Comparison of ENCODE assay signal across 10 cellular contexts in the genomic region with DNA sequence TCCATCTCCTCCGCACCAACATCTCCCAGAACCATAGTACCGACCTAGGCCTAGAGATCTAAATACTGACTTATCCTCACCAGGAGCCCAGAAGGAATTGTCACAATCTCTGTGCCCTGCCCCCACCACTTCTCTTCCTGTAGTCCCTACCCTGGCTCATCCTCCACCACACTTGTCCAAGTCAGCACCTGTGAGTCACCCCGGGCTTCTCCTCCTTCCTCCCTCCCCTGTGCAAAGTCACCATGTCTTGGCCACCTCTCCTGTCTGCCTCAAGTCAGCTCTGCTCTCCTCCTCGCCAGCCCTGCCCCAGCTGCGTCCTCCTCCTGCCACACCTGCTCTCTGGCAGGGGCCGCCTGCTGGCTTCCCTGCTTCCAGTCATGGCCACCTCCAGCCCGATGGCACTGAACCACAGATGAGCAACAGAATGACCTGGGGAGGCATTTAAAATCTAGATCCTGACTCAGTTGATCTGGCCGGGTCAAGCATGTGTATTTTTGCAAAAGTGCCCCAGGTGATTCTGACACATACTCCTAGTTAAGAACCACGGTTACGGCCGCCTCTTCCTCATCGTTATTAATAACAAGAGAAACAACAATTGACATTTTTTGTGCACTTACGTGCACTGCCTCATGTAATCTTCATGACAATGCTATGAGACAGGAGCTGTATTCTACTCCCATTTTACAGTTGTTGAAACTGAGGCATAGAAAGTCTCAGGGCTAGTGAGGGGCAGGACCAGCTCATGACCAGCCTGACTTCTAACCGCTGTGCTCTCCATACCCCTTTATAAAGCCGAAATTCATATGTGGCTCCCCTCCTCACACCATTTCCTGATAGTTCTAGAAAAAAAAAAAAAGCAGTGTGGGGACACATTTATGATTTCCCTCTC. TPM values are rescaled to one million over a fixed set of nuclear protein-coding genes. Genes with fewer than 3 reads are reported as not detected.
DNase-seq lines count a peak whose midpoint lies in the region; ATAC-seq, FAIRE-seq and TF ChIP-seq lines count a peak whose summit lies in the region.
"Had no signal": no experiment of that assay in that cellular context is flagged by ENCODE, and none has a peak within 500 bp of the region (broad histone marks: within the 10 kb centered on the region; RNA-seq: fewer than 3 reads in every experiment).

No MANE protein-coding gene starts in this region.

- in situ Hi-C loops in transverse colon (cut with MboI; ENCODE audit: low pct_ligation_motif_present in 1 of 4, low pct_unique_long_range_greater_than_20kb in 1 of 4, low sequenced_read_pairs in 3 of 4) = no loop called here

- no peaks in the 10 kb centered on the region for H3K79me2 ChIP-seq in keratinocyte (ENCODE audit: control insufficient read depth, insufficient read depth, low read length)

- H2AFZ ChIP-seq in keratinocyte (ENCODE audit: control insufficient read depth, low read length) = peak overlapping the region; percentile 50

- peak; percentile 39 for ATAC-seq in Right ventricle myocardium inferior
- ATAC-seq in activated CD8-positive, alpha-beta T cell treated with anti-CD3 and anti-CD28 coated beads for 36 hours = peak; percentile 78
- no peak for ATAC-seq in GM18519 (IDR thresholded peaks at IDR 0.05; ENCODE audit: low FRiP score, unreplicated experiment)
- no peak for ATAC-seq in HG03196 (IDR thresholded peaks at IDR 0.05; ENCODE audit: unreplicated experiment)

- H3K4me1 ChIP-seq in left ventricle myocardium inferior (no peaks in the 10 kb centered on the region), keratinocyte (ENCODE audit: control insufficient read depth, extremely low read depth, insufficient read depth, low read length) (peaks cover 29% of the 10 kb centered on the region), transverse colon (peaks cover 0 to 5% (median 0%) of the 10 kb centered on the region in 4 donors)

- H3K4me1 Mint-ChIP-seq in activated CD8-positive, alpha-beta T cell treated with anti-CD3 and anti-CD28 coated beads for 36 hours (ENCODE audit: low read depth) = peaks cover 17% of the 10 kb centered on the region

- TF ChIP-seq CTCF in left ventricle myocardium inferior (IDR thresholded peaks at IDR 0.05; ENCODE audit: borderline replicate concordance) (no peak), keratinocyte (optimal IDR thresholded peaks at IDR 0.05 in 1 of 3, IDR thresholded peaks at IDR 0.05 in 1 of 3, conservative IDR thresholded peaks at IDR 0.05 in 1 of 3; ENCODE audit: extremely low read depth in 1 of 3, insufficient read depth in 2 of 3, low read length in 3 of 3) (peak in 2 of 3 experiments; percentile 10 to 24), transverse colon (IDR thresholded peaks at IDR 0.05) (no peak)
- no peak for TF ChIP-seq CTCF in activated CD8-positive, alpha-beta T cell treated with anti-CD3 and anti-CD28 coated beads for 36 hours (IDR thresholded peaks at IDR 0.05)

- no peaks in the 10 kb centered on the region for H3K27me3 ChIP-seq in left ventricle myocardium inferior (ENCODE audit: low read depth)
- H3K27me3 ChIP-seq in keratinocyte (ENCODE audit: control insufficient read depth, extremely low read depth, insufficient read depth, low read length) = no peaks in the 10 kb centered on the region
- H3K27me3 ChIP-seq in transverse colon = no peaks in the 10 kb centered on the region

- no peaks in the 10 kb centered on the region for H3K9me3 Mint-ChIP-seq in activated CD8-positive, alpha-beta T cell treated with anti-CD3 and anti-CD28 coated beads for 36 hours
- H3K9me3 Mint-ChIP-seq: activated naive CD4-positive, alpha-beta T cell treated with anti-CD3 and anti-CD28 coated beads, Interleukin-2, amount 50 U/mL, for 24 hours had no signal

- POLR2A ChIA-PET in activated CD8-positive, alpha-beta T cell treated with anti-CD3 and anti-CD28 coated beads for 36 hours (lab: Charles Lee) = no interaction called here

- peak overlapping the region; percentile 46 for H3K9ac ChIP-seq in keratinocyte (ENCODE audit: control insufficient read depth, extremely low read depth, insufficient read depth, low read length)

- H3K27ac ChIP-seq in left ventricle myocardium inferior (replicated peaks) = no peak overlapping the region
- peak overlapping the region; percentile 74 for H3K27ac ChIP-seq in keratinocyte (ENCODE audit: control insufficient read depth, insufficient read depth, low read length)
- no peak overlapping the region for H3K27ac ChIP-seq in transverse colon

- peak; percentile 72 for DNase-seq in Right ventricle myocardium inferior (ENCODE audit: missing footprints)
- DNase-seq in left ventricle myocardium inferior = no peak
- peak; percentile 43 for DNase-seq in activated CD8-positive, alpha-beta T cell treated with anti-CD3 and anti-CD28 coated beads for 36 hours
- peak; percentile 87 for DNase-seq in keratinocyte (ENCODE audit: low read depth, low spot score)
- DNase-seq in transverse colon = peak; percentile 40
- no peak for DNase-seq in superior temporal gyrus (ENCODE audit: extremely low spot score)

- H3K9me3 ChIP-seq in left ventricle myocardium inferior (replicated peaks) (no peaks in the 10 kb centered on the region), keratinocyte (ENCODE audit: control insufficient read depth, low read depth, low read length) (no peaks in the 10 kb centered on the region), transverse colon (no peaks in the 10 kb centered on the region)

- dilution Hi-C loops in keratinocyte (cut with MboI; ENCODE audit: extremely low pct_ligation_motif_present, low sequenced_read_pairs) = no loop called here

- peaks cover 6% of the 10 kb centered on the region for H3K36me3 Mint-ChIP-seq in activated CD8-positive, alpha-beta T cell treated with anti-CD3 and anti-CD28 coated beads for 36 hours (ENCODE audit: low read depth)

- WGBS in transverse colon (ENCODE audit: low coverage in 1 of 2), 2 donors = 87 to 91% methylated on average over 10 to 15 of the region's 15 CpGs

- no peak overlapping the region for H3K27ac Mint-ChIP-seq in activated CD8-positive, alpha-beta T cell treated with anti-CD3 and anti-CD28 coated beads for 36 hours
- H3K27ac Mint-ChIP-seq: activated naive CD4-positive, alpha-beta T cell treated with anti-CD3 and anti-CD28 coated beads, Interleukin-2, amount 50 U/mL, for 24 hours had no signal

- no peak for TF ChIP-seq EP300 in transverse colon (IDR thresholded peaks at IDR 0.05; ENCODE audit: low read depth)

- H3K36me3 ChIP-seq in left ventricle myocardium inferior (peaks cover 34% of the 10 kb centered on the region), keratinocyte (ENCODE audit: control insufficient read depth in 2 of 2, extremely low read depth in 1 of 2, insufficient read depth in 2 of 2, low read length in 2 of 2) (no peaks in the 10 kb centered on the region), transverse colon (no peaks in the 10 kb centered on the region)

- FAIRE-seq in keratinocyte (lab: Jason Lieb, UNC) = peak; percentile 86
- FAIRE-seq: islet of Langerhans had no signal

- H3K4me3 ChIP-seq in left ventricle myocardium inferior = no peak overlapping the region
- H3K4me3 ChIP-seq in keratinocyte (ENCODE audit: control insufficient read depth in 2 of 3, extremely low read depth in 1 of 3, insufficient read depth in 2 of 3, low read depth in 1 of 3, low read length in 3 of 3) = no peak overlapping the region
- no peak overlapping the region for H3K4me3 ChIP-seq in transverse colon

- CTCF ChIA-PET in activated CD8-positive, alpha-beta T cell treated with anti-CD3 and anti-CD28 coated beads for 36 hours (lab: Charles Lee) = interaction anchor here (1.5 kb wide), 1 partner anchor 35 kb away, joined by 4 read pairs; no protein-coding TSS in a partner anchor

- no peak overlapping the region for H3K4me3 Mint-ChIP-seq in activated CD8-positive, alpha-beta T cell treated with anti-CD3 and anti-CD28 coated beads for 36 hours
- H3K4me3 Mint-ChIP-seq: activated naive CD4-positive, alpha-beta T cell treated with anti-CD3 and anti-CD28 coated beads, Interleukin-2, amount 50 U/mL, for 24 hours had no signal

- H4K20me1 ChIP-seq in keratinocyte (ENCODE audit: control insufficient read depth, extremely low read depth, insufficient read depth, low read length) = no peaks in the 10 kb centered on the region

- H3K4me2 ChIP-seq in keratinocyte (ENCODE audit: control insufficient read depth, extremely low read depth, insufficient read depth, low read depth, low read length) = peak overlapping the region; percentile 67

- H3K9me1 ChIP-seq in keratinocyte (ENCODE audit: control insufficient read depth, extremely low read depth, insufficient read depth, low read length) = no peaks in the 10 kb centered on the region

- H3K27me3 Mint-ChIP-seq in activated CD8-positive, alpha-beta T cell treated with anti-CD3 and anti-CD28 coated beads for 36 hours = no peaks in the 10 kb centered on the region
- H3K27me3 Mint-ChIP-seq: activated naive CD4-positive, alpha-beta T cell treated with anti-CD3 and anti-CD28 coated beads, Interleukin-2, amount 50 U/mL, for 24 hours had no signal

- intact Hi-C loops in Right ventricle myocardium inferior (cut with DNase I) (no loop called here), left ventricle myocardium inferior (cut with micrococcal nuclease) (no loop called here), transverse colon (cut with DNase I; ENCODE audit: low total_unique reads) (no loop called here)
- intact Hi-C loops in activated CD8-positive, alpha-beta T cell treated with anti-CD3 and anti-CD28 coated beads for 36 hours (cut with micrococcal nuclease) = no loop called here

- TF ChIP-seq POLR2A in transverse colon (IDR thresholded peaks at IDR 0.05) = no peak

RNA-seq across cellular contexts. Expression of gene ASPRV1, which starts 36.1 kb away (rescaled TPM):
- 0.81 TPM for total RNA-seq in Right ventricle myocardium inferior
- total RNA-seq in left ventricle myocardium inferior = 0.63 TPM
- under 1 TPM; 0.65 to 0.76 TPM for total RNA-seq in activated CD8-positive, alpha-beta T cell treated with anti-CD3 and anti-CD28 coated beads for 36 hours
- 0.44 to 3.4 TPM (median 1.5 TPM) in 3 replicates for polyA plus RNA-seq in keratinocyte
- polyA plus RNA-seq in keratinocyte (2011; ENCODE audit: low read depth) = 61.1 TPM
- 0.47 and 0.81 TPM in 2 replicates for polyA plus RNA-seq in keratinocyte (2011; cell fraction: cytosol; rRNA removed)
- polyA plus RNA-seq in keratinocyte (2011; cell fraction: nucleus; rRNA removed) = 0.92 and 3.1 TPM in 2 replicates
- 3.2 and 228 TPM in 2 replicates for polyA plus RNA-seq in keratinocyte (2012; ENCODE audit: low replicate concordance)
- polyA minus RNA-seq in keratinocyte = 0.86 to 3.5 TPM (median 1.7 TPM) in 3 replicates
- polyA minus RNA-seq in keratinocyte (2011; cell fraction: cytosol; rRNA and poly(A)+ RNA removed) = 0.96 TPM
- polyA minus RNA-seq in keratinocyte (2011; cell fraction: nucleus; rRNA and poly(A)+ RNA removed) = 3.3 and 6.2 TPM in 2 replicates
- total RNA-seq in transverse colon = 1 to 10 TPM in 1 of 4 donors, under 1 TPM in 1, not detected in 2; 0.95 to 1.2 TPM

Comparison
In these comparisons a context has a peak if more than half of its experiments do, and no peak if none do; other contexts are left out.
1. DNase-seq: peak in Right ventricle myocardium inferior (single experiment), activated CD8-positive, alpha-beta T cell treated with anti-CD3 and anti-CD28 coated beads for 36 hours (single experiment), keratinocyte (single experiment) and transverse colon (single experiment); none in left ventricle myocardium inferior (single experiment) and superior temporal gyrus (single experiment).
2. ATAC-seq: peak in Right ventricle myocardium inferior (single experiment) and activated CD8-positive, alpha-beta T cell treated with anti-CD3 and anti-CD28 coated beads for 36 hours (single experiment); none in GM18519 (single experiment) and HG03196 (single experiment).
3. CTCF ChIP-seq: peak in keratinocyte (2 of 3); none in left ventricle myocardium inferior (single experiment), activated CD8-positive, alpha-beta T cell treated with anti-CD3 and anti-CD28 coated beads for 36 hours (single experiment) and transverse colon (0 of 5).